In the genomic region with DNA sequence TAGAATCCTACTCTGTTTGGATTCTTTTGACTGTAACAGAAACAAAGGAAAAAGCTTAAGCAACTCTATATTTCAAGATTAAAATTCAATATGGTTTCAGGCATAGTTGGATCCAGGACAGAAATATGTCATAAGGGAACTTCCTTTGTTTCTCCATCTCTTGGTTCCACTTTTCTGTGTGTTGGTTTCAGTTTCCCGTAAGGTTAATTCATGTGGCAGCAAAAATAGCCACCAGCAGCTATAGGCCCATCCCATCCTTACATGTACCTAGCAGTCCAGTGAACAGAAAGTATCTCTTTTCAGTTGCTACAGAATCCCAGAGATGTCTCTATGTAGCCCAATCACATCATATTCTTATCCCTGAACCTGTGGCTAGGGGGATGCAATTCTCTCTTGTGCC, we compare ENCODE assay signal across 1 cellular context.
TF ChIP-seq lines count a peak whose summit lies in the region.

No MANE protein-coding gene starts in this region.

TF ChIP-seq in GM12878, 131 proteins besides CTCF, POLR2A, EP300 and RAD21:
- TF ChIP-seq, protein P1, sequence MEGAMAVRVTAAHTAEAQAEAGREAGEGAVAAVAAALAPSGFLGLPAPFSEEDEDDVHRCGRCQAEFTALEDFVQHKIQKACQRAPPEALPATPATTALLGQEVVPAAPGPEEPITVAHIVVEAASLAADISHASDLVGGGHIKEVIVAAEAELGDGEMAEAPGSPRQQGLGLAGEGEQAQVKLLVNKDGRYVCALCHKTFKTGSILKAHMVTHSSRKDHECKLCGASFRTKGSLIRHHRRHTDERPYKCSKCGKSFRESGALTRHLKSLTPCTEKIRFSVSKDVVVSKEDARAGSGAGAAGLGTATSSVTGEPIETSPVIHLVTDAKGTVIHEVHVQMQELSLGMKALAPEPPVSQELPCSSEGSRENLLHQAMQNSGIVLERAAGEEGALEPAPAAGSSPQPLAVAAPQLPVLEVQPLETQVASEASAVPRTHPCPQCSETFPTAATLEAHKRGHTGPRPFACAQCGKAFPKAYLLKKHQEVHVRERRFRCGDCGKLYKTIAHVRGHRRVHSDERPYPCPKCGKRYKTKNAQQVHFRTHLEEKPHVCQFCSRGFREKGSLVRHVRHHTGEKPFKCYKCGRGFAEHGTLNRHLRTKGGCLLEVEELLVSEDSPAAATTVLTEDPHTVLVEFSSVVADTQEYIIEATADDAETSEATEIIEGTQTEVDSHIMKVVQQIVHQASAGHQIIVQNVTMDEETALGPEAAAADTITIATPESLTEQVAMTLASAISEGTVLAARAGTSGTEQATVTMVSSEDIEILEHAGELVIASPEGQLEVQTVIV (IDR thresholded peaks at IDR 0.05; ENCODE audit: borderline replicate concordance, partially characterized antibody): no peak
- TF ChIP-seq SMC3 (IDR thresholded peaks at IDR 0.05; ENCODE audit: borderline replicate concordance, low read length) (no peak), TCF3 (IDR thresholded peaks at IDR 0.05; ENCODE audit: borderline replicate concordance, insufficient read depth, low read depth, low read length) (no peak), TCF12 (IDR thresholded peaks at IDR 0.05; ENCODE audit: low read depth, low read length) (no peak), HCFC1 (IDR thresholded peaks at IDR 0.05; ENCODE audit: low read length) (no peak)
